26 cellular contexts compared by ENCODE assay signal in genomic region chr3:124982855-124983254, GRCh38. TPM values are rescaled to one million over a fixed set of nuclear protein-coding genes. Genes with fewer than 3 reads are reported as not detected.
DNase-seq lines count a peak whose midpoint lies in the region; ATAC-seq and TF ChIP-seq lines count a peak whose summit lies in the region.
"Had no signal": no experiment of that assay in that cellular context is flagged by ENCODE, and none has a peak within 500 bp of the region (broad histone marks: within the 10 kb centered on the region; RNA-seq: fewer than 3 reads in every experiment).

No MANE protein-coding gene starts in this region.

- H3K27ac ChIP-seq in left ventricle myocardium inferior (replicated peaks), result peak overlapping the region; percentile 40
- no peak overlapping the region for H3K27ac ChIP-seq in right cardiac atrium (ENCODE audit: low read length)
- H3K27ac ChIP-seq in mesodermal cell (ENCODE audit: low read depth, low read length, severe bottlenecking), result peak overlapping the region; percentile 29
- H3K27ac ChIP-seq: 22Rv1, KMS-11, PC-9 had no signal

- intact Hi-C loops in left ventricle myocardium inferior (cut with micrococcal nuclease) (no loop called here), right cardiac atrium (cut with DNase I) (no loop called here)

- H3K9me3 Mint-ChIP-seq in endothelial cell (ENCODE audit: unreplicated experiment), result no peaks in the 10 kb centered on the region
- H3K9me3 Mint-ChIP-seq in activated naive CD8-positive, alpha-beta T cell treated with anti-CD3 and anti-CD28 coated beads for 36 hours, result no peaks in the 10 kb centered on the region
- H3K9me3 Mint-ChIP-seq: GM23338 had no signal

- H3K4me1 Mint-ChIP-seq in endothelial cell (ENCODE audit: unreplicated experiment), result peaks cover 38% of the 10 kb centered on the region
- no peaks in the 10 kb centered on the region for H3K4me1 Mint-ChIP-seq in activated naive CD8-positive, alpha-beta T cell treated with anti-CD3 and anti-CD28 coated beads for 36 hours

- H3K4me3 ChIP-seq in left ventricle myocardium inferior, result no peak overlapping the region
- no peak overlapping the region for H3K4me3 ChIP-seq in right cardiac atrium (ENCODE audit: low read length)
- H3K4me3 ChIP-seq in mesodermal cell (ENCODE audit: extremely low read depth, insufficient read depth, low read length, poor library complexity, severe bottlenecking), result no peak overlapping the region
- H3K4me3 ChIP-seq: GM23338, HAP-1, PC-9 had no signal

- no peaks in the 10 kb centered on the region for H3K27me3 ChIP-seq in left ventricle myocardium inferior (ENCODE audit: low read depth)
- no peaks in the 10 kb centered on the region for H3K27me3 ChIP-seq in right cardiac atrium (ENCODE audit: control insufficient read depth, insufficient read depth)

- H3K36me3 Mint-ChIP-seq in endothelial cell (ENCODE audit: low read depth, unreplicated experiment), result peaks cover 9% of the 10 kb centered on the region
- H3K36me3 Mint-ChIP-seq in activated naive CD8-positive, alpha-beta T cell treated with anti-CD3 and anti-CD28 coated beads for 36 hours, result peaks cover 6% of the 10 kb centered on the region

- H3K4me3 Mint-ChIP-seq in endothelial cell (ENCODE audit: unreplicated experiment), result no peak overlapping the region
- no peak overlapping the region for H3K4me3 Mint-ChIP-seq in activated naive CD8-positive, alpha-beta T cell treated with anti-CD3 and anti-CD28 coated beads for 36 hours
- H3K4me3 Mint-ChIP-seq: CD14-positive monocyte, GM23338 had no signal

- no peaks in the 10 kb centered on the region for H3K9me3 ChIP-seq in left ventricle myocardium inferior (replicated peaks)
- no peaks in the 10 kb centered on the region for H3K9me3 ChIP-seq in right cardiac atrium (ENCODE audit: control insufficient read depth, low read length)
- no peaks in the 10 kb centered on the region for H3K9me3 ChIP-seq in mesodermal cell (ENCODE audit: control insufficient read depth, low read length)
- H3K9me3 ChIP-seq: HAP-1 had no signal

- peaks cover 47% of the 10 kb centered on the region for H3K4me1 ChIP-seq in left ventricle myocardium inferior
- peaks cover 3% of the 10 kb centered on the region for H3K4me1 ChIP-seq in right cardiac atrium (ENCODE audit: control insufficient read depth, insufficient read depth, low read length)
- peaks cover 29% of the 10 kb centered on the region for H3K4me1 ChIP-seq in mesodermal cell (ENCODE audit: control insufficient read depth, insufficient read depth, low read length, poor library complexity, severe bottlenecking)
- H3K4me1 ChIP-seq: HAP-1 had no signal

- peaks cover 69% of the 10 kb centered on the region for H3K36me3 ChIP-seq in left ventricle myocardium inferior
- H3K36me3 ChIP-seq in mesodermal cell (ENCODE audit: control insufficient read depth, insufficient read depth, low read length), result peaks cover 61% of the 10 kb centered on the region
- H3K36me3 ChIP-seq: HAP-1 had no signal

- H3K27ac Mint-ChIP-seq in endothelial cell (ENCODE audit: unreplicated experiment), result peak overlapping the region; percentile 89
- no peak overlapping the region for H3K27ac Mint-ChIP-seq in activated naive CD8-positive, alpha-beta T cell treated with anti-CD3 and anti-CD28 coated beads for 36 hours
- H3K27ac Mint-ChIP-seq: GM23338 had no signal

- peaks cover 2% of the 10 kb centered on the region for H3K27me3 Mint-ChIP-seq in endothelial cell (ENCODE audit: unreplicated experiment)
- no peaks in the 10 kb centered on the region for H3K27me3 Mint-ChIP-seq in activated naive CD8-positive, alpha-beta T cell treated with anti-CD3 and anti-CD28 coated beads for 36 hours

- WGBS in right cardiac atrium, result 73% methylated on average over 2 of the region's 2 CpGs
- WGBS in mesodermal cell (ENCODE audit: insufficient coverage in 2 of 2), 2 experiments, result 85 to 100% methylated on average over 2 of the region's 2 CpGs

- no peak for DNase-seq in left ventricle myocardium inferior
- no peak for DNase-seq in right cardiac atrium
- peak; percentile 36 for DNase-seq in endothelial cell (ENCODE audit: low spot score)
- no peak for DNase-seq in activated naive CD8-positive, alpha-beta T cell treated with anti-CD3 and anti-CD28 coated beads for 36 hours
- no peak for DNase-seq in hepatic stellate cell (ENCODE audit: low spot score)
- no peak for DNase-seq in stimulated activated CD4-positive, alpha-beta T cell treated with anti-CD3 and anti-CD28 coated beads, Interleukin-12 subunit alpha, Interleukin-12 subunit beta, amount 100 ng/mL, for 4 hours
- DNase-seq: AML-193, EL, GF-D8, NCI-H1105, NCI-H146, NCI-H2029 treated with DMSO at 0.1 percent for 48 hours, NCI-H226, NCI-H510A treated with DMSO at 0.1 percent for 48 hours, NCI-H748 treated with DMSO at 0.1 percent for 48 hours, PC-9, RPMI8226, SHP77 had no signal

- TF ChIP-seq CTCF in left ventricle myocardium inferior (IDR thresholded peaks at IDR 0.05; ENCODE audit: borderline replicate concordance) (no peak), endothelial cell (IDR thresholded peaks at IDR 0.05; ENCODE audit: unreplicated experiment) (no peak)

- ATAC-seq in right cardiac atrium (no peak), HG03469 (IDR thresholded peaks at IDR 0.05; ENCODE audit: unreplicated experiment) (no peak)
- ATAC-seq: GM23338 had no signal

RNA-seq across cellular contexts. Expression of gene MUC13, which starts 48.3 kb away (rescaled TPM):
- total RNA-seq in left ventricle myocardium inferior (0.08 TPM), right cardiac atrium (not detected), endothelial cell (ENCODE audit: unreplicated experiment) (not detected)
- 0.05 TPM for polyA plus RNA-seq in right cardiac atrium
- not detected for polyA plus RNA-seq in mesodermal cell (2013, experiment 1 of 2)
- not detected for polyA plus RNA-seq in mesodermal cell (2013, experiment 2 of 2)
- total RNA-seq in activated naive CD8-positive, alpha-beta T cell treated with anti-CD3 and anti-CD28 coated beads for 36 hours, result not detected
- total RNA-seq: GM23338, PC-9 had no signal
- polyA plus RNA-seq: AG04450, CD14-positive monocyte, GM23338 had no signal
